In the genomic region with DNA sequence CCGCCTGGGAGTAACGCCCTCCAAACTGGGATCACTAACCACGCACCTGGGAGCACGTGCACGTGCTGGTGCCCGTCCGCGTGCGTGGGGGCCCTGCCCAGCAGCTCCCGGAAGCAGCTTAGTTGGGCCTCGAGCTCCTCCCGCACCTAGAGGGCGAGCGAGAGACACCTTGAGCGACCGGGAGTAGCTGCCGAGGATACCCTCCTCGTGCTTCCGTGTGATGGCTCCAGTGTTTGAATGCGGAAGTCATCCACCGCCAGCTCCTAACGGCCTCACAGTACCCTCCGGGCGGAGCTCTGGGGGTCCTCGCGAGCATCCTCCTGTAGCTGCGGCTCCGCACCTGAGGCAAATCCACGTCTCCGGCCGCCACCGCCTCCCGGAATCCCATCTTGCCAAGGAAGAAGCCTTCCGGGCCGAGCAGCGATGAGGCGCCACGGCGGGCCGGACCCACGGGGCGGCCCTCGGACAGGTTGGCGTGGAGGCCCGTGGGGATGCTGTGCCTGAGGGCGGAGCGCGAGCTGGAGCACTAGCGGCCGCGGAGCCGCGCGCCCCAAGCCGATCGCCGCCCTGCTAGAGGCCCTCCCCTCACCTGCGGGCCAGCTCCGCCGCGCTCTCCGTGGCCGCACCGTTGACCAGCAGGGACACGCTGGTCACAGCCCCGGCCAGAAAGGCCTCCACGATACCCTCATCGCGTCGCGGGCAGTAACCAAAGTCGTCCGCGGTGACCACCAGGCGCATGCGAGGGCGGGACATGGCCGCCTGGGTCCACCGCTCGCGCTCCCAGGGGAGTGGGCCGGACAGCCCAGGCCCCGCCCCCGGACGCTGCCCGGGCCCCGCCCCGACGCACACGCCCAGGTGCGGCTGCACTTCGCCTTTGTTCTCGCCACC, we compare ENCODE assay signal across 8 cellular contexts. TPM values are rescaled to one million over a fixed set of nuclear protein-coding genes. Genes with fewer than 3 reads are reported as not detected.
DNase-seq lines count a peak whose midpoint lies in the region; ATAC-seq and TF ChIP-seq lines count a peak whose summit lies in the region.

A gene with protein sequence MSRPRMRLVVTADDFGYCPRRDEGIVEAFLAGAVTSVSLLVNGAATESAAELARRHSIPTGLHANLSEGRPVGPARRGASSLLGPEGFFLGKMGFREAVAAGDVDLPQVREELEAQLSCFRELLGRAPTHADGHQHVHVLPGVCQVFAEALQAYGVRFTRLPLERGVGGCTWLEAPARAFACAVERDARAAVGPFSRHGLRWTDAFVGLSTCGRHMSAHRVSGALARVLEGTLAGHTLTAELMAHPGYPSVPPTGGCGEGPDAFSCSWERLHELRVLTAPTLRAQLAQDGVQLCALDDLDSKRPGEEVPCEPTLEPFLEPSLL (minus strand): TSS at position 761 of the 888 bp plus-strand sequence. CDS start 8 bp downstream, at position 753.

- H3K4me3 ChIP-seq in WERI-Rb-1 (ENCODE audit: low read depth, low read length) = peak within 1 kb of the TSS; percentile 80
- H3K4me3 ChIP-seq in breast epithelium = peak within 1 kb of the TSS; percentile 76 to 89 (median 85)

- TF ChIP-seq CTCF in WERI-Rb-1 (IDR thresholded peaks at IDR 0.05; ENCODE audit: low read depth, low read length) (peak; percentile 87), breast epithelium (IDR thresholded peaks at IDR 0.05) (peak in 2 of 3 donors; percentile 84 to 85)

- peak within 1 kb of the TSS; percentile 86 to 94 (median 92) for H3K4me3 Mint-ChIP-seq in immature natural killer cell

- H3K27ac Mint-ChIP-seq in immature natural killer cell = peak within 1 kb of the TSS; percentile 76 to 93 (median 90)

- no peaks in the 10 kb centered on the region for H3K27me3 ChIP-seq in WERI-Rb-1 (ENCODE audit: insufficient read depth, low read depth, severe bottlenecking)
- H3K27me3 ChIP-seq in breast epithelium = no peaks in the 10 kb centered on the region

- H3K9me3 ChIP-seq in WERI-Rb-1 (ENCODE audit: severe bottlenecking) (no peaks in the 10 kb centered on the region), breast epithelium (no peaks in the 10 kb centered on the region)

- intact Hi-C loops in breast epithelium (cut with DNase I; ENCODE audit: low total_unique reads) = no loop called here

- H3K36me3 ChIP-seq in WERI-Rb-1 (peaks cover 22% of the 10 kb centered on the region), breast epithelium (no peaks in the 10 kb centered on the region)

- H3K9me3 Mint-ChIP-seq in immature natural killer cell = peaks cover 0 to 2% (median 0%) of the 10 kb centered on the region in 6 donors

- H3K36me3 Mint-ChIP-seq in immature natural killer cell = no peaks in the 10 kb centered on the region

- H3K27me3 Mint-ChIP-seq in immature natural killer cell (ENCODE audit: low read depth in 3 of 3) = peaks cover 0 to 10% (median 2%) of the 10 kb centered on the region in 3 donors

- ATAC-seq in GM18909 (IDR thresholded peaks at IDR 0.05; ENCODE audit: poor library complexity, unreplicated experiment) (peak; percentile 85), HG03159 (IDR thresholded peaks at IDR 0.05; ENCODE audit: unreplicated experiment) (peak; percentile 66)

- H3K4me1 ChIP-seq in breast epithelium = peaks cover 0 to 8% of the 10 kb centered on the region in 2 donors

- TF ChIP-seq POLR2A in breast epithelium (IDR thresholded peaks at IDR 0.05) = no peak

- H3K27ac ChIP-seq in WERI-Rb-1 = peak within 1 kb of the TSS; percentile 88
- peak within 1 kb of the TSS; percentile 76 to 83 for H3K27ac ChIP-seq in breast epithelium

- H3K4me1 Mint-ChIP-seq in immature natural killer cell = peaks cover 35 to 42% of the 10 kb centered on the region in 2 donors

- DNase-seq in AG08396 (ENCODE audit: low spot score) (peak; percentile 96), NCI-H2227 (lab: John Stamatoyannopoulos, UW; ENCODE audit: unreplicated experiment) (peak; percentile 97), WERI-Rb-1 (peak; percentile 94), breast epithelium (ENCODE audit: low spot score in 2 of 2) (peak; percentile 89 to 94), immature natural killer cell (peak; percentile 92 to 93 (median 92)), smooth muscle cell of the brain vasculature (ENCODE audit: low read depth, low spot score) (peak; percentile 75)

RNA-seq across cellular contexts. Expression of the gene that starts here (rescaled TPM):
- 10 to 100 TPM; 15.4 to 33.2 (median 28.2) TPM for total RNA-seq in breast epithelium
- 10 to 100 TPM; 46.7 to 61.7 (median 47.7) TPM for polyA plus RNA-seq in immature natural killer cell

Comparison
In these comparisons a context has a peak if more than half of its experiments do, and no peak if none do; other contexts are left out.
1. Peak in every context shown above with its lines: DNase-seq, ATAC-seq, H3K4me3 ChIP-seq and H3K27ac ChIP-seq.